In genomic region chr5:25094219-25094618, GRCh38 we compare ENCODE assay signal across 1 cellular context.
TF ChIP-seq lines count a peak whose summit lies in the region.

No MANE protein-coding gene starts in this region.

TF ChIP-seq in GM23338, 12 proteins besides CTCF, POLR2A, EP300 and RAD21:
- TF ChIP-seq ZNF462 (CRISPR knock-in tag; IDR thresholded peaks at IDR 0.05) (no peak), REST (IDR thresholded peaks at IDR 0.05; ENCODE audit: unreplicated experiment) (no peak), CREB1 (CRISPR knock-in tag; IDR thresholded peaks at IDR 0.05; ENCODE audit: low read depth) (no peak)
